9 cellular contexts compared by ENCODE assay signal in genomic region chr2:149169653-149170052, GRCh38.
DNase-seq lines count a peak whose midpoint lies in the region; ATAC-seq and TF ChIP-seq lines count a peak whose summit lies in the region.
"Had no signal": no experiment of that assay in that cellular context is flagged by ENCODE, and none has a peak within 500 bp of the region (broad histone marks: within the 10 kb centered on the region; RNA-seq: fewer than 3 reads in every experiment).

No MANE protein-coding gene starts in this region.

- H3K36me3 Mint-ChIP-seq in activated naive CD4-positive, alpha-beta T cell treated with anti-CD3 and anti-CD28 coated beads, Interleukin-2, amount 50 U/mL, for 72 hours, result peaks cover 0 to 11% of the 10 kb centered on the region in 2 donors

- H3K27me3 ChIP-seq in hepatocyte (no peaks in the 10 kb centered on the region), upper lobe of right lung (no peaks in the 10 kb centered on the region)
- H3K27me3 ChIP-seq: ovary had no signal

- intact Hi-C loops in upper lobe of right lung (cut with DNase I), result no loop called here

- POLR2A ChIA-PET in HEK293T (lab: Yijun Ruan, JAX), result no interaction called here

- 21% methylated on average over 4 of the region's 4 CpGs for WGBS in hepatocyte (ENCODE audit: low lambda C conversion rate, missing lambda C conversion rate)

- ATAC-seq in activated naive CD4-positive, alpha-beta T cell treated with anti-CD3 and anti-CD28 coated beads, Interleukin-2, amount 50 U/mL, for 72 hours, result peak; percentile 54 to 64
- ATAC-seq in upper lobe of right lung (peak; percentile 76), GM18517 (IDR thresholded peaks at IDR 0.05; ENCODE audit: unreplicated experiment) (no peak)

- H2AFZ ChIP-seq in hepatocyte, result no peak overlapping the region

- no peak for TF ChIP-seq CTCF in hepatocyte (IDR thresholded peaks at IDR 0.05; ENCODE audit: poor library complexity)
- TF ChIP-seq CTCF in upper lobe of right lung (IDR thresholded peaks at IDR 0.05), result no peak

- H3K4me1 ChIP-seq in hepatocyte (ENCODE audit: insufficient read depth) (peaks cover 12% of the 10 kb centered on the region), upper lobe of right lung (no peaks in the 10 kb centered on the region)

- H3K36me3 ChIP-seq in hepatocyte (replicated peaks; ENCODE audit: insufficient read depth, low read depth) (no peaks in the 10 kb centered on the region), upper lobe of right lung (no peaks in the 10 kb centered on the region)
- H3K36me3 ChIP-seq: ovary had no signal

- H3K4me3 ChIP-seq in hepatocyte (no peak overlapping the region), upper lobe of right lung (no peak overlapping the region)
- H3K4me3 ChIP-seq: ovary had no signal

- H3K27ac ChIP-seq in hepatocyte (peak overlapping the region; percentile 83), upper lobe of right lung (no peak overlapping the region)
- H3K27ac ChIP-seq: ovary had no signal

- H3K27ac Mint-ChIP-seq in activated naive CD4-positive, alpha-beta T cell treated with anti-CD3 and anti-CD28 coated beads, Interleukin-2, amount 50 U/mL, for 72 hours, result no peak overlapping the region

- peaks cover 2% of the 10 kb centered on the region for H3K79me2 ChIP-seq in hepatocyte

- no peaks in the 10 kb centered on the region for H3K9me2 ChIP-seq in hepatocyte (replicated peaks; ENCODE audit: insufficient read depth)

- H4K20me1 ChIP-seq in hepatocyte (ENCODE audit: insufficient read depth, poor library complexity, severe bottlenecking), result no peaks in the 10 kb centered on the region

- H3K9me3 ChIP-seq in hepatocyte (ENCODE audit: low read depth), result no peaks in the 10 kb centered on the region
- H3K9me3 ChIP-seq in upper lobe of right lung, result no peaks in the 10 kb centered on the region
- H3K9me3 ChIP-seq: ovary had no signal

- H3K9me3 Mint-ChIP-seq in activated naive CD4-positive, alpha-beta T cell treated with anti-CD3 and anti-CD28 coated beads, Interleukin-2, amount 50 U/mL, for 72 hours, result peaks cover 7 to 8% of the 10 kb centered on the region in 2 donors

- no peak for DNase-seq in activated naive CD4-positive, alpha-beta T cell treated with anti-CD3 and anti-CD28 coated beads, Interleukin-2, amount 50 U/mL, for 72 hours (ENCODE audit: low spot score in 2 of 2)
- DNase-seq in activated naive CD4-positive, alpha-beta T cell treated with anti-CD3 and anti-CD28 coated beads, Interleukin-2, amount 50 U/mL, for 16 hours, result no peak
- DNase-seq in RPMI7951 (ENCODE audit: low read depth) (peak; percentile 66), hepatocyte (ENCODE audit: low spot score) (peak; percentile 78), upper lobe of right lung (no peak), HEK293T (ENCODE audit: extremely low spot score) (no peak), hippocampal formation (lab: John Stamatoyannopoulos, UW) (no peak)
- DNase-seq: ovary had no signal

- H3K4me2 ChIP-seq in hepatocyte, result peak overlapping the region; percentile 26

- CTCF ChIA-PET in HEK293T (lab: Yijun Ruan, JAX), result no interaction called here

TF ChIP-seq in HEK293T, 16 proteins besides CTCF, POLR2A, EP300 and RAD21:
- TF ChIP-seq CTBP1 (IDR thresholded peaks at IDR 0.05; ENCODE audit: borderline replicate concordance) (no peak), SP1 (IDR thresholded peaks at IDR 0.05) (no peak), TARDBP (IDR thresholded peaks at IDR 0.05) (no peak), LEF1 (IDR thresholded peaks at IDR 0.05; ENCODE audit: borderline replicate concordance) (no peak), HDGF (IDR thresholded peaks at IDR 0.05; ENCODE audit: borderline replicate concordance) (no peak), L3MBTL2 (conservative IDR thresholded peaks at IDR 0.05) (no peak), BHLHE40 (IDR thresholded peaks at IDR 0.05; ENCODE audit: borderline replicate concordance) (no peak), PKNOX1 (IDR thresholded peaks at IDR 0.05) (no peak), FOXA1 (IDR thresholded peaks at IDR 0.05) (no peak), NFRKB (IDR thresholded peaks at IDR 0.05) (no peak), FOXK2 (IDR thresholded peaks at IDR 0.05) (no peak), SUZ12 (IDR thresholded peaks at IDR 0.05) (no peak), FOXM1 (IDR thresholded peaks at IDR 0.05; ENCODE audit: borderline replicate concordance) (no peak), ARNT (IDR thresholded peaks at IDR 0.05) (no peak), ZNF384 (IDR thresholded peaks at IDR 0.05) (no peak), ELF4 (IDR thresholded peaks at IDR 0.05) (no peak)

Comparison
In these comparisons a context has a peak if more than half of its experiments do, and no peak if none do; other contexts are left out.
1. DNase-seq: peak in RPMI7951 (single experiment) and hepatocyte (single experiment); none in activated naive CD4-positive, alpha-beta T cell treated with anti-CD3 and anti-CD28 coated beads, Interleukin-2, amount 50 U/mL, for 72 hours (0 of 2), activated naive CD4-positive, alpha-beta T cell treated with anti-CD3 and anti-CD28 coated beads, Interleukin-2, amount 50 U/mL, for 16 hours (single experiment), upper lobe of right lung (single experiment), HEK293T (single experiment) and hippocampal formation (0 of 2).